Comparison of ENCODE assay signal across 8 cellular contexts in the genomic region with DNA sequence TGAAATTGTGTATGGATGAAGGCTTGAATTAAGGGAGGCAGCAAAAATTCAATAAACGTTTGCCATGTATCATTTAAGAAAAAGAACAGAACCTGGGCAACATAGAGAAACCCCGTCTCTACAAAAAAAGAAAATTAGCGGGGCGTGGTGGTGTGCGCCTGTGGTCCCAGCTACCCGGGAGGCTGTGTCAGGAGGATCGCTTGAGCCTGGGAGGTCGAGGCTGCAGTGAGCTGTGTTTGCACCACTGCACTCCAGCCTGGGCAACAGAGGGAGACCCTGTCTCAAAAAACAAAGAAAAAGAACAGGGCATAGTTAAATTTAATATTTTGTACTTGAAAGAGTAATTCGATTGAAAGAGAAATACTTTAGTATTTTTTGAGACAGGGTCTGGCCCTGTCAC. TPM values are rescaled to one million over a fixed set of nuclear protein-coding genes. Genes with fewer than 3 reads are reported as not detected.
DNase-seq lines count a peak whose midpoint lies in the region; ATAC-seq and TF ChIP-seq lines count a peak whose summit lies in the region.

No MANE protein-coding gene starts in this region.

- H3K4me3 Mint-ChIP-seq in CD4-positive, CD25-positive, alpha-beta regulatory T cell: peak overlapping the region; percentile 98 to 100 (median 98)
- peak overlapping the region; percentile 87 to 92 for H3K4me3 Mint-ChIP-seq in effector memory CD8-positive, alpha-beta T cell
- H3K4me3 Mint-ChIP-seq in neural progenitor cell: peak overlapping the region; percentile 99

- no peak for TF ChIP-seq CTCF in NB4 (IDR thresholded peaks at IDR 0.05; ENCODE audit: low read depth, low read length)
- TF ChIP-seq CTCF in neural progenitor cell (IDR thresholded peaks at IDR 0.05): no peak

- H3K4me1 Mint-ChIP-seq in CD4-positive, CD25-positive, alpha-beta regulatory T cell: peaks cover 19 to 48% (median 30%) of the 10 kb centered on the region in 4 donors
- H3K4me1 Mint-ChIP-seq in effector memory CD8-positive, alpha-beta T cell (ENCODE audit: low read depth in 2 of 2): peaks cover 18 to 26% of the 10 kb centered on the region in 2 donors
- H3K4me1 Mint-ChIP-seq in neural progenitor cell: peaks cover 21% of the 10 kb centered on the region

- H3K4me3 ChIP-seq in CD4-positive, CD25-positive, alpha-beta regulatory T cell (ENCODE audit: low read depth, low read length): peak overlapping the region; percentile 97
- H3K4me3 ChIP-seq in NB4 (ENCODE audit: low read depth, low read length) (peak overlapping the region; percentile 95), neural progenitor cell (peak overlapping the region; percentile 89)

- peak overlapping the region; percentile 37 for H3K27ac ChIP-seq in CD4-positive, CD25-positive, alpha-beta regulatory T cell (ENCODE audit: insufficient read depth, low read length, poor library complexity, severe bottlenecking)
- no peak overlapping the region for H3K27ac ChIP-seq in neural progenitor cell

- H3F3A ChIP-seq in neural progenitor cell (ENCODE audit: low read depth): peaks cover 21% of the 10 kb centered on the region

- peaks cover 16% of the 10 kb centered on the region for H3K36me3 Mint-ChIP-seq in CD4-positive, CD25-positive, alpha-beta regulatory T cell
- peaks cover 45% of the 10 kb centered on the region for H3K36me3 Mint-ChIP-seq in effector memory CD8-positive, alpha-beta T cell (ENCODE audit: insufficient read depth)
- H3K36me3 Mint-ChIP-seq in neural progenitor cell: peaks cover 18% of the 10 kb centered on the region

- peaks cover 70% of the 10 kb centered on the region for H3K79me2 ChIP-seq in neural progenitor cell (ENCODE audit: low read depth)

- peaks cover 20% of the 10 kb centered on the region for H3K36me3 ChIP-seq in CD4-positive, CD25-positive, alpha-beta regulatory T cell (ENCODE audit: control insufficient read depth, insufficient read depth, low read length)
- peaks cover 6% of the 10 kb centered on the region for H3K36me3 ChIP-seq in neural progenitor cell

- no peaks in the 10 kb centered on the region for H3K27me3 Mint-ChIP-seq in CD4-positive, CD25-positive, alpha-beta regulatory T cell
- H3K27me3 Mint-ChIP-seq in effector memory CD8-positive, alpha-beta T cell: no peaks in the 10 kb centered on the region
- H3K27me3 Mint-ChIP-seq in neural progenitor cell (ENCODE audit: insufficient read depth, low read depth): no peaks in the 10 kb centered on the region

- no peak for TF ChIP-seq POLR2A in NB4 (IDR thresholded peaks at IDR 0.05; ENCODE audit: extremely low read depth, insufficient read length)

- no peaks in the 10 kb centered on the region for H3K9me3 ChIP-seq in CD4-positive, CD25-positive, alpha-beta regulatory T cell (ENCODE audit: control insufficient read depth in 2 of 2, low read length in 2 of 2)
- H3K9me3 ChIP-seq in neural progenitor cell (ENCODE audit: low read depth): no peaks in the 10 kb centered on the region

- H3K9ac ChIP-seq in neural progenitor cell: no peak overlapping the region

- H3K4me2 ChIP-seq in neural progenitor cell: peak overlapping the region; percentile 89

- peak overlapping the region; percentile 21 to 92 (median 85) for H3K27ac Mint-ChIP-seq in CD4-positive, CD25-positive, alpha-beta regulatory T cell
- H3K27ac Mint-ChIP-seq in effector memory CD8-positive, alpha-beta T cell: no peak overlapping the region
- no peak overlapping the region for H3K27ac Mint-ChIP-seq in neural progenitor cell

- peaks cover 35% of the 10 kb centered on the region for H3K4me1 ChIP-seq in CD4-positive, CD25-positive, alpha-beta regulatory T cell (ENCODE audit: control insufficient read depth, insufficient read depth, low read length, poor library complexity, severe bottlenecking)
- peaks cover 23% of the 10 kb centered on the region for H3K4me1 ChIP-seq in neural progenitor cell

- ATAC-seq in CD4-positive, CD25-positive, alpha-beta regulatory T cell (ENCODE audit: low read depth in 2 of 2): no peak
- ATAC-seq in effector memory CD8-positive, alpha-beta T cell (replicated peaks): no peak
- ATAC-seq in GM18520 (IDR thresholded peaks at IDR 0.05; ENCODE audit: unreplicated experiment): no peak
- no peak for ATAC-seq in GM19455 (IDR thresholded peaks at IDR 0.05; ENCODE audit: unreplicated experiment)

- peaks cover 58% of the 10 kb centered on the region for H4K20me1 ChIP-seq in neural progenitor cell (ENCODE audit: low read depth)

- no peak for DNase-seq in CD4-positive, CD25-positive, alpha-beta regulatory T cell
- DNase-seq in NB4 (ENCODE audit: low read depth) (no peak), neural progenitor cell (ENCODE audit: low spot score) (no peak), cerebellar cortex (ENCODE audit: low spot score) (no peak)
- DNase-seq in effector memory CD8-positive, alpha-beta T cell: no peak
- no peak for DNase-seq in NK-92 treated with Interleukin-12 subunit alpha and Interleukin-12 subunit beta, amount 100 ng/mL, for 24 hours (lab: John Stamatoyannopoulos, UW)

- H3K9me3 Mint-ChIP-seq in CD4-positive, CD25-positive, alpha-beta regulatory T cell: no peaks in the 10 kb centered on the region
- no peaks in the 10 kb centered on the region for H3K9me3 Mint-ChIP-seq in effector memory CD8-positive, alpha-beta T cell
- no peaks in the 10 kb centered on the region for H3K9me3 Mint-ChIP-seq in neural progenitor cell

- H3K27me3 ChIP-seq in CD4-positive, CD25-positive, alpha-beta regulatory T cell (ENCODE audit: control insufficient read depth, insufficient read depth, low read length): no peaks in the 10 kb centered on the region
- no peaks in the 10 kb centered on the region for H3K27me3 ChIP-seq in neural progenitor cell

- no peak overlapping the region for H2AFZ ChIP-seq in neural progenitor cell (replicated peaks)

RNA-seq across cellular contexts. Expression of gene UBA2, which starts 1.4 kb away (rescaled TPM):
- total RNA-seq in CD4-positive, CD25-positive, alpha-beta regulatory T cell: 70.3 TPM
- 10 to 100 TPM; 72.1 to 93.0 (median 82.7) TPM for polyA plus RNA-seq in CD4-positive, CD25-positive, alpha-beta regulatory T cell
- total RNA-seq in neural progenitor cell (ENCODE audit: low replicate concordance): 305 and 373 TPM in 2 replicates

RNA-seq across cellular contexts. Expression of gene PDCD2L, which starts 25.4 kb away (rescaled TPM):
- total RNA-seq in CD4-positive, CD25-positive, alpha-beta regulatory T cell: 9.0 TPM
- polyA plus RNA-seq in CD4-positive, CD25-positive, alpha-beta regulatory T cell: 10 to 100 TPM; 17.8 to 24.4 (median 22.1) TPM
- total RNA-seq in neural progenitor cell (ENCODE audit: low replicate concordance): 15.2 and 26.9 TPM in 2 replicates

RNA-seq across cellular contexts. Expression of gene WTIP, which starts 52.0 kb away (rescaled TPM):
- 0.27 TPM for total RNA-seq in CD4-positive, CD25-positive, alpha-beta regulatory T cell
- polyA plus RNA-seq in CD4-positive, CD25-positive, alpha-beta regulatory T cell: not detected
- 28.2 and 35.4 TPM in 2 replicates for total RNA-seq in neural progenitor cell (ENCODE audit: low replicate concordance)

Comparison
In these comparisons a context has a peak if more than half of its experiments do, and no peak if none do; other contexts are left out.
1. H3K27ac Mint-ChIP-seq: peak in CD4-positive, CD25-positive, alpha-beta regulatory T cell (3 of 3); none in effector memory CD8-positive, alpha-beta T cell (0 of 2) and neural progenitor cell (single experiment).
2. RNA of gene WTIP, which starts 52.0 kb away (total RNA-seq): 28.2 to 35.4 TPM in neural progenitor cell; 0.27 TPM in CD4-positive, CD25-positive, alpha-beta regulatory T cell (single experiment); every median in the first group is over 10 times any median in the second.
3. Peak in every context shown above with its lines, with median percentiles within 50 percentile points of each other: H3K4me3 ChIP-seq and H3K4me3 Mint-ChIP-seq.